ENCODE assay signal across 29 cellular contexts in genomic region chr7:138546829-138547228, GRCh38.
"Had no signal": no experiment of that assay in that cellular context is flagged by ENCODE, and none has a peak within 500 bp of the region (broad histone marks: within the 10 kb centered on the region; RNA-seq: fewer than 3 reads in every experiment).

No MANE protein-coding gene starts in this region.

- H3K4me3 ChIP-seq: stomach, suprapubic skin, testis, thoracic aorta, thyroid gland, tibial artery, tibial nerve, transverse colon, upper lobe of left lung, upper lobe of right lung, uterus, vagina had no signal

- H3K27me3 ChIP-seq: stomach, suprapubic skin, testis, thyroid gland, tibial artery, tibial nerve, transverse colon, upper lobe of left lung, upper lobe of right lung, uterus, vagina had no signal

- H3K9me3 Mint-ChIP-seq: stimulated activated naive CD8-positive, alpha-beta T cell treated with anti-CD3 and anti-CD28 coated beads, Interleukin-15, amount 100 ng/mL, for 72 hours had no signal

- H3K27ac ChIP-seq: stomach, suprapubic skin, testis, thoracic aorta, thyroid gland, tibial artery, tibial nerve, transverse colon, upper lobe of left lung, upper lobe of right lung, uterus, vagina had no signal

- FAIRE-seq: urothelium cell line had no signal

- H3K9me3 ChIP-seq: stomach, suprapubic skin, testis, thoracic aorta, thyroid gland, tibial artery, tibial nerve, transverse colon, upper lobe of left lung, upper lobe of right lung, uterus, vagina had no signal

- H3K4me1 ChIP-seq: suprapubic skin, testis, thyroid gland, tibial artery, tibial nerve, transverse colon, upper lobe of right lung, uterus, vagina had no signal

- H3K27me3 Mint-ChIP-seq: stimulated activated memory B cell treated with anti-CD40 and anti-IgM and Interleukin-4, amounts not matched to agents 10 μg/mL and 1 μg/mL and 100 μg/mL, for 72 hours; stimulated activated naive B cell treated with anti-CD40 and anti-IgM and Interleukin-4, amounts not matched to agents 10 μg/mL and 1 μg/mL and 100 μg/mL, for 72 hours; stimulated activated naive CD8-positive, alpha-beta T cell treated with anti-CD3 and anti-CD28 coated beads, Interleukin-15, amount 100 ng/mL, for 72 hours; stimulated activated naive CD8-positive, alpha-beta T cell treated with anti-CD3 and anti-CD28 coated beads, Interleukin-15, Interleukin-2, amounts not matched to agents 100 ng/mL and 50 ng/mL, for 24 hours; type B pancreatic cell had no signal

- ATAC-seq: stimulated activated effector memory CD8-positive, alpha-beta T cell treated with anti-CD3 and anti-CD28 coated beads, Interleukin-12 subunit alpha, Interleukin-12 subunit beta, amount 100 ng/mL, for 72 hours; stimulated activated memory B cell treated with anti-CD40 and anti-IgM and Interleukin-4, amounts not matched to agents 10 μg/mL and 1 μg/mL and 100 μg/mL, for 72 hours; stimulated activated naive B cell treated with anti-CD40 and anti-IgM and Interleukin-4, amounts not matched to agents 10 μg/mL and 1 μg/mL and 100 μg/mL, for 72 hours; stimulated activated naive CD8-positive, alpha-beta T cell treated with anti-CD3 and anti-CD28 coated beads, Interleukin-15, amount 100 ng/mL, for 72 hours; stimulated activated naive CD8-positive, alpha-beta T cell treated with anti-CD3 and anti-CD28 coated beads, Interleukin-15, Interleukin-2, amounts not matched to agents 100 U/mL and 50 U/mL, for 24 hours; upper lobe of right lung had no signal

- H3K27ac Mint-ChIP-seq: stimulated activated effector memory CD8-positive, alpha-beta T cell treated with anti-CD3 and anti-CD28 coated beads, Interleukin-12 subunit alpha, Interleukin-12 subunit beta, amount 100 ng/mL, for 72 hours; stimulated activated memory B cell treated with anti-CD40 and anti-IgM and Interleukin-4, amounts not matched to agents 10 μg/mL and 1 μg/mL and 100 μg/mL, for 72 hours; stimulated activated naive B cell treated with anti-CD40 and anti-IgM and Interleukin-4, amounts not matched to agents 10 μg/mL and 1 μg/mL and 100 μg/mL, for 72 hours; stimulated activated naive CD8-positive, alpha-beta T cell treated with anti-CD3 and anti-CD28 coated beads, Interleukin-15, amount 100 ng/mL, for 72 hours; stimulated activated naive CD8-positive, alpha-beta T cell treated with anti-CD3 and anti-CD28 coated beads, Interleukin-15, Interleukin-2, amounts not matched to agents 100 ng/mL and 50 ng/mL, for 24 hours; type B pancreatic cell had no signal

- H3K4me3 Mint-ChIP-seq: stimulated activated effector memory CD8-positive, alpha-beta T cell treated with anti-CD3 and anti-CD28 coated beads, Interleukin-12 subunit alpha, Interleukin-12 subunit beta, amount 100 ng/mL, for 72 hours; stimulated activated memory B cell treated with anti-CD40 and anti-IgM and Interleukin-4, amounts not matched to agents 10 μg/mL and 1 μg/mL and 100 μg/mL, for 72 hours; stimulated activated naive B cell treated with anti-CD40 and anti-IgM and Interleukin-4, amounts not matched to agents 10 μg/mL and 1 μg/mL and 100 μg/mL, for 72 hours; stimulated activated naive CD8-positive, alpha-beta T cell treated with anti-CD3 and anti-CD28 coated beads, Interleukin-15, amount 100 ng/mL, for 72 hours; stimulated activated naive CD8-positive, alpha-beta T cell treated with anti-CD3 and anti-CD28 coated beads, Interleukin-15, Interleukin-2, amounts not matched to agents 100 ng/mL and 50 ng/mL, for 24 hours; type B pancreatic cell had no signal

- H3K4me1 Mint-ChIP-seq: stimulated activated memory B cell treated with anti-CD40 and anti-IgM and Interleukin-4, amounts not matched to agents 10 μg/mL and 1 μg/mL and 100 μg/mL, for 72 hours had no signal

- DNase-seq: stimulated activated CD4-positive, alpha-beta T cell treated with anti-CD3 and anti-CD28 coated beads, Interleukin-2, amount 100 ng/mL, for 48 hours; stimulated activated CD4-positive, alpha-beta T cell treated with anti-CD3 and anti-CD28 coated beads, Interleukin-4, amount 100 ng/mL, for 1 hour; stimulated activated CD4-positive, alpha-beta T cell treated with anti-CD3 and anti-CD28 coated beads, Interleukin-4, amount 100 ng/mL, for 24 hours; stimulated activated CD4-positive, alpha-beta T cell treated with anti-CD3 and anti-CD28 coated beads, Interleukin-4, amount 100 ng/mL, for 4 hours; stimulated activated CD8-positive, alpha-beta memory T cell treated with anti-CD3 and anti-CD28 coated beads, Interleukin-4, amount 100 ng/mL, for 48 hours; stimulated activated naive B cell treated with anti-CD40 and anti-IgM and Interleukin-4, amounts not matched to agents 10 μg/mL and 1 μg/mL and 100 μg/mL, for 72 hours; stimulated activated naive CD4-positive, alpha-beta T cell; stimulated activated naive CD4-positive, alpha-beta T cell treated with Interleukin-2 at 50 U/mL for 16 hours; stimulated activated naive CD8-positive, alpha-beta T cell treated with anti-CD3 and anti-CD28 coated beads, Interleukin-15, amount 100 ng/mL, for 72 hours; stimulated activated naive CD8-positive, alpha-beta T cell treated with anti-CD3 and anti-CD28 coated beads, Interleukin-15, Interleukin-2, amounts not matched to agents 100 U/mL and 50 U/mL, for 24 hours; stomach; substantia nigra; testis; thyroid gland; tibial artery; transverse colon; trophoblast cell; upper lobe of left lung; upper lobe of right lung; uterus had no signal

- H3K36me3 ChIP-seq: uterus had no signal
